23 cellular contexts compared by ENCODE assay signal in genomic region chr4:105686571-105686970, GRCh38.
"Had no signal": no experiment of that assay in that cellular context is flagged by ENCODE, and none has a peak within 500 bp of the region (broad histone marks: within the 10 kb centered on the region; RNA-seq: fewer than 3 reads in every experiment).

No MANE protein-coding gene starts in this region.

- ATAC-seq: activated CD8-positive, alpha-beta T cell treated with anti-CD3 and anti-CD28 coated beads, Interleukin-2, amount 10 ng/mL, durations not matched to agents 7 days and 5 days; Panc1; WTC11 had no signal

- H3K4me1 ChIP-seq: adrenal gland, SJSA1 had no signal

- H3K27me3 ChIP-seq: adrenal gland, SJSA1 had no signal

- H3K27ac ChIP-seq: adrenal gland, SJSA1 had no signal

- H3K4me3 ChIP-seq: adrenal gland, SJSA1 had no signal

- DNase-seq: activated CD4-positive, alpha-beta T cell treated with anti-CD3 and anti-CD28 coated beads for 48 hours; activated CD4-positive, alpha-beta T cell treated with anti-CD3 and anti-CD28 coated beads, Interleukin-2, amount 50 U/mL, for 4 hours; activated CD4-positive, CD25-positive, alpha-beta regulatory T cell treated with anti-CD3 and anti-CD28 coated beads, Interleukin-2, amount 50 U/mL, for 72 hours; activated CD8-positive, alpha-beta memory T cell treated with anti-CD3 and anti-CD28 coated beads, Interleukin-2, amount 50 U/mL, for 48 hours; activated CD8-positive, alpha-beta T cell treated with anti-CD3 and anti-CD28 coated beads, Interleukin-2, amount 10 ng/mL, durations not matched to agents 7 days and 5 days; activated naive CD4-positive, alpha-beta T cell treated with anti-CD3 and anti-CD28 coated beads, Interleukin-2, amount 50 U/mL, for 16 hours; activated naive CD8-positive, alpha-beta T cell treated with anti-CD3 and anti-CD28 coated beads, Interleukin-2, amount 10 ng/mL, durations not matched to agents 7 days and 5 days; activated T-cell treated with anti-CD3 and anti-CD28 coated beads, Interleukin-2, amount 50 U/mL, for 1 hour; adrenal gland; anterior cingulate cortex; NCI-H1105 treated with DMSO at 0.1 percent for 48 hours; NCI-H146; NCI-H187 treated with DMSO at 0.1 percent for 48 hours; NCI-H2171; NCI-H2227 treated with DMSO at 0.1 percent for 48 hours; NCI-H446 treated with DMSO at 0.1 percent for 48 hours; NCI-H524 treated with DMSO at 0.1 percent for 48 hours; NCI-H748 treated with DMSO at 0.1 percent for 48 hours; OCI-M1; SHP77 had no signal
